8 cellular contexts compared by ENCODE assay signal in genomic region chr5:36688722-36689121, GRCh38.
DNase-seq lines count a peak whose midpoint lies in the region; ATAC-seq and TF ChIP-seq lines count a peak whose summit lies in the region.

No MANE protein-coding gene starts in this region.

- H3K27ac Mint-ChIP-seq in activated CD4-positive, alpha-beta T cell treated with anti-CD3 and anti-CD28 coated beads for 36 hours: no peak overlapping the region
- no peak overlapping the region for H3K27ac Mint-ChIP-seq in activated CD4-positive, alpha-beta T cell treated with anti-CD3 and anti-CD28 coated beads, Interleukin-2, amount 10 ng/mL, durations not matched to agents 7 days and 5 days

- no peak overlapping the region for H3K27ac ChIP-seq in brain microvascular endothelial cell

- H3K4me3 Mint-ChIP-seq in activated CD4-positive, alpha-beta T cell treated with anti-CD3 and anti-CD28 coated beads for 36 hours: no peak overlapping the region
- H3K4me3 Mint-ChIP-seq in activated CD4-positive, alpha-beta T cell treated with anti-CD3 and anti-CD28 coated beads, Interleukin-2, amount 10 ng/mL, durations not matched to agents 7 days and 5 days: no peak overlapping the region

- CTCF ChIA-PET in activated CD4-positive, alpha-beta T cell treated with anti-CD3 and anti-CD28 coated beads for 36 hours (lab: Charles Lee): interaction anchor here (0.9 to 2.5 kb wide), 4 partner anchors 7 to 49 kb away, joined by 3 to 15 read pairs (median 3); no protein-coding TSS in a partner anchor
- CTCF ChIA-PET in activated CD4-positive, alpha-beta T cell treated with anti-CD3 and anti-CD28 coated beads, Interleukin-2, amount 10 ng/mL, durations not matched to agents 7 days and 5 days (lab: Charles Lee): interaction anchor here (2.0 kb wide), 1 partner anchor 12 kb away, joined by 7 read pairs; no protein-coding TSS in a partner anchor

- H3K36me3 ChIP-seq in brain microvascular endothelial cell (replicated peaks): no peaks in the 10 kb centered on the region

- intact Hi-C loops in activated CD4-positive, alpha-beta T cell treated with anti-CD3 and anti-CD28 coated beads for 36 hours (cut with DNase I, micrococcal nuclease): no loop called here

- no peak for ATAC-seq in activated CD4-positive, alpha-beta T cell treated with anti-CD3 and anti-CD28 coated beads for 36 hours
- no peak for ATAC-seq in GM18909 (IDR thresholded peaks at IDR 0.05; ENCODE audit: poor library complexity, unreplicated experiment)

- H3K4me3 ChIP-seq in brain microvascular endothelial cell (ENCODE audit: low read depth, low read length): no peak overlapping the region

- H3K27me3 ChIP-seq in brain microvascular endothelial cell (replicated peaks): no peaks in the 10 kb centered on the region

- peak; percentile 33 for DNase-seq in activated CD4-positive, alpha-beta T cell treated with anti-CD3 and anti-CD28 coated beads for 36 hours
- no peak for DNase-seq in activated CD4-positive, alpha-beta T cell treated with anti-CD3 and anti-CD28 coated beads, Interleukin-2, amount 10 ng/mL, durations not matched to agents 7 days and 5 days
- DNase-seq in M059J (ENCODE audit: low read depth) (peak; percentile 43), brain microvascular endothelial cell (no peak), pons (ENCODE audit: low spot score) (peak; percentile 45), GM19240 (ENCODE audit: insufficient read length, low spot score) (no peak)
- DNase-seq in NK-92 treated with Interleukin-12 subunit alpha and Interleukin-12 subunit beta, amount 100 ng/mL, for 24 hours (lab: John Stamatoyannopoulos, UW): no peak

- peaks cover 20% of the 10 kb centered on the region for H3K27me3 Mint-ChIP-seq in activated CD4-positive, alpha-beta T cell treated with anti-CD3 and anti-CD28 coated beads for 36 hours
- H3K27me3 Mint-ChIP-seq in activated CD4-positive, alpha-beta T cell treated with anti-CD3 and anti-CD28 coated beads, Interleukin-2, amount 10 ng/mL, durations not matched to agents 7 days and 5 days: peaks cover 19% of the 10 kb centered on the region

- H3K9me3 Mint-ChIP-seq in activated CD4-positive, alpha-beta T cell treated with anti-CD3 and anti-CD28 coated beads for 36 hours (ENCODE audit: low read depth): no peaks in the 10 kb centered on the region
- no peaks in the 10 kb centered on the region for H3K9me3 Mint-ChIP-seq in activated CD4-positive, alpha-beta T cell treated with anti-CD3 and anti-CD28 coated beads, Interleukin-2, amount 10 ng/mL, durations not matched to agents 7 days and 5 days

- TF ChIP-seq CTCF in brain microvascular endothelial cell (IDR thresholded peaks at IDR 0.05; ENCODE audit: low read depth, low read length, missing control alignments): peak; percentile 59

- H3K4me1 Mint-ChIP-seq in activated CD4-positive, alpha-beta T cell treated with anti-CD3 and anti-CD28 coated beads for 36 hours: peaks cover 12% of the 10 kb centered on the region
- H3K4me1 Mint-ChIP-seq in activated CD4-positive, alpha-beta T cell treated with anti-CD3 and anti-CD28 coated beads, Interleukin-2, amount 10 ng/mL, durations not matched to agents 7 days and 5 days: peaks cover 17% of the 10 kb centered on the region

- POLR2A ChIA-PET in activated CD4-positive, alpha-beta T cell treated with anti-CD3 and anti-CD28 coated beads for 36 hours (lab: Charles Lee): interaction anchor here (0.7 kb wide), 1 partner anchor 448 kb away, joined by 3 read pairs; no protein-coding TSS in a partner anchor
- POLR2A ChIA-PET in activated CD4-positive, alpha-beta T cell treated with anti-CD3 and anti-CD28 coated beads, Interleukin-2, amount 10 ng/mL, durations not matched to agents 7 days and 5 days (lab: Charles Lee): no interaction called here

- H3K36me3 Mint-ChIP-seq in activated CD4-positive, alpha-beta T cell treated with anti-CD3 and anti-CD28 coated beads for 36 hours (ENCODE audit: low read depth): no peaks in the 10 kb centered on the region
- no peaks in the 10 kb centered on the region for H3K36me3 Mint-ChIP-seq in activated CD4-positive, alpha-beta T cell treated with anti-CD3 and anti-CD28 coated beads, Interleukin-2, amount 10 ng/mL, durations not matched to agents 7 days and 5 days (ENCODE audit: low read depth)

- in situ Hi-C loops in brain microvascular endothelial cell (cut with HindIII; ENCODE audit: low pct_ligation_motif_present, low sequenced_read_pairs): no loop called here

Comparison
In these comparisons a context has a peak if more than half of its experiments do, and no peak if none do; other contexts are left out.
1. DNase-seq: peak in activated CD4-positive, alpha-beta T cell treated with anti-CD3 and anti-CD28 coated beads for 36 hours (single experiment), M059J (single experiment) and pons (single experiment); none in activated CD4-positive, alpha-beta T cell treated with anti-CD3 and anti-CD28 coated beads, Interleukin-2, amount 10 ng/mL, durations not matched to agents 7 days and 5 days (single experiment), brain microvascular endothelial cell (single experiment), NK-92 treated with Interleukin-12 subunit alpha and Interleukin-12 subunit beta, amount 100 ng/mL, for 24 hours (single experiment) and GM19240 (single experiment).